1 cellular context compared by ENCODE assay signal in genomic region chr9:124468061-124468740, GRCh38.
TF ChIP-seq lines count a peak whose summit lies in the region.

No MANE protein-coding gene starts in this region.

TF ChIP-seq in GM23338, 12 proteins besides CTCF, POLR2A, EP300 and RAD21 (continued from another document):
- TF ChIP-seq ETS1 (IDR thresholded peaks at IDR 0.05) (no peak), POLR2AphosphoS5 (IDR thresholded peaks at IDR 0.05; ENCODE audit: low read depth) (no peak), REST (IDR thresholded peaks at IDR 0.05; ENCODE audit: unreplicated experiment) (no peak), EZH2phosphoT487 (IDR thresholded peaks at IDR 0.05; ENCODE audit: unreplicated experiment) (no peak), JUNB (IDR thresholded peaks at IDR 0.05; ENCODE audit: unreplicated experiment) (no peak), NANOG (IDR thresholded peaks at IDR 0.05; ENCODE audit: borderline replicate concordance) (no peak), ZNF331 (CRISPR knock-in tag; IDR thresholded peaks at IDR 0.05; ENCODE audit: low read depth) (no peak), CREB1 (CRISPR knock-in tag; IDR thresholded peaks at IDR 0.05; ENCODE audit: low read depth) (no peak), STAT1 (IDR thresholded peaks at IDR 0.05; ENCODE audit: unreplicated experiment) (no peak), ZNF462 (CRISPR knock-in tag; IDR thresholded peaks at IDR 0.05) (no peak)
